Comparison of ENCODE assay signal across 1 cellular context in genomic region chr3:23810342-23811116, GRCh38.
TF ChIP-seq lines count a peak whose summit lies in the region.

No MANE protein-coding gene starts in this region.

TF ChIP-seq in HEK293, 187 proteins besides CTCF, POLR2A, EP300 and RAD21 (continued from another document):
- TF ChIP-seq, protein P1, sequence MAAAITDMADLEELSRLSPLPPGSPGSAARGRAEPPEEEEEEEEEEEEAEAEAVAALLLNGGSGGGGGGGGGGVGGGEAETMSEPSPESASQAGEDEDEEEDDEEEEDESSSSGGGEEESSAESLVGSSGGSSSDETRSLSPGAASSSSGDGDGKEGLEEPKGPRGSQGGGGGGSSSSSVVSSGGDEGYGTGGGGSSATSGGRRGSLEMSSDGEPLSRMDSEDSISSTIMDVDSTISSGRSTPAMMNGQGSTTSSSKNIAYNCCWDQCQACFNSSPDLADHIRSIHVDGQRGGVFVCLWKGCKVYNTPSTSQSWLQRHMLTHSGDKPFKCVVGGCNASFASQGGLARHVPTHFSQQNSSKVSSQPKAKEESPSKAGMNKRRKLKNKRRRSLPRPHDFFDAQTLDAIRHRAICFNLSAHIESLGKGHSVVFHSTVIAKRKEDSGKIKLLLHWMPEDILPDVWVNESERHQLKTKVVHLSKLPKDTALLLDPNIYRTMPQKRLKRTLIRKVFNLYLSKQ (tag by site-specific recombination; IDR thresholded peaks at IDR 0.05; ENCODE audit: borderline replicate concordance) = no peak
- TF ChIP-seq SP3 (tag by site-specific recombination; IDR thresholded peaks at IDR 0.05) (no peak), ZNF596 (tag by site-specific recombination; IDR thresholded peaks at IDR 0.05) (peak; percentile 18; the same call in 1 of the 2 replicates), ZNF585B (tag by site-specific recombination; IDR thresholded peaks at IDR 0.05) (no peak), GLIS1 (tag by site-specific recombination; IDR thresholded peaks at IDR 0.05) (no peak), SP7 (tag by site-specific recombination; IDR thresholded peaks at IDR 0.05) (peak; percentile 51), ZNF184 (tag by site-specific recombination; IDR thresholded peaks at IDR 0.05) (no peak), ZNF704 (tag by site-specific recombination; IDR thresholded peaks at IDR 0.05) (no peak), ZNF16 (tag by site-specific recombination; IDR thresholded peaks at IDR 0.05; ENCODE audit: low read depth) (no peak), ZNF132 (tag by site-specific recombination; IDR thresholded peaks at IDR 0.05; ENCODE audit: borderline replicate concordance) (no peak), ZBTB48 (tag by site-specific recombination; IDR thresholded peaks at IDR 0.05) (peak; percentile 72), ZNF350 (tag by site-specific recombination; IDR thresholded peaks at IDR 0.05) (no peak), ZBTB7A (tag by site-specific recombination; IDR thresholded peaks at IDR 0.05; ENCODE audit: low read depth) (no peak), ZNF416 (tag by site-specific recombination; IDR thresholded peaks at IDR 0.05) (no peak), YY2 (tag by site-specific recombination; IDR thresholded peaks at IDR 0.05) (no peak), EGR2 (tag by site-specific recombination; IDR thresholded peaks at IDR 0.05; ENCODE audit: low read depth) (no peak), ZNF133 (tag by site-specific recombination; IDR thresholded peaks at IDR 0.05) (no peak), ZNF561 (tag by site-specific recombination; IDR thresholded peaks at IDR 0.05; ENCODE audit: borderline replicate concordance) (peak; percentile 63; the same call in 1 of the 2 replicates), OVOL3 (tag by site-specific recombination; IDR thresholded peaks at IDR 0.05) (no peak), ZNF221 (tag by site-specific recombination; IDR thresholded peaks at IDR 0.05; ENCODE audit: borderline replicate concordance) (no peak), BCL11A (tag by site-specific recombination; IDR thresholded peaks at IDR 0.05; ENCODE audit: low read depth) (no peak; the same call in 1 of the 2 replicates), ZNF366 (tag by site-specific recombination; conservative IDR thresholded peaks at IDR 0.05) (peak; percentile 36; the same call in 1 of the 2 replicates), ZNF121 (tag by site-specific recombination; IDR thresholded peaks at IDR 0.05) (no peak), ZNF223 (tag by site-specific recombination; IDR thresholded peaks at IDR 0.05) (no peak), ZNF239 (tag by site-specific recombination; IDR thresholded peaks at IDR 0.05) (no peak), ZNF747 (tag by site-specific recombination; IDR thresholded peaks at IDR 0.05) (no peak), ZBTB8A (tag by site-specific recombination; IDR thresholded peaks at IDR 0.05) (peak; percentile 96), ZNF549 (tag by site-specific recombination; IDR thresholded peaks at IDR 0.05) (no peak), ZNF394 (tag by site-specific recombination; IDR thresholded peaks at IDR 0.05; ENCODE audit: borderline replicate concordance) (no peak), ZXDB (tag by site-specific recombination; IDR thresholded peaks at IDR 0.05) (peak; percentile 58), ZNF175 (tag by site-specific recombination; IDR thresholded peaks at IDR 0.05) (no peak), ZNF302 (tag by site-specific recombination; IDR thresholded peaks at IDR 0.05; ENCODE audit: low read depth) (no peak), KLF1 (tag by site-specific recombination; IDR thresholded peaks at IDR 0.05) (no peak)
- TF ChIP-seq, protein P2, sequence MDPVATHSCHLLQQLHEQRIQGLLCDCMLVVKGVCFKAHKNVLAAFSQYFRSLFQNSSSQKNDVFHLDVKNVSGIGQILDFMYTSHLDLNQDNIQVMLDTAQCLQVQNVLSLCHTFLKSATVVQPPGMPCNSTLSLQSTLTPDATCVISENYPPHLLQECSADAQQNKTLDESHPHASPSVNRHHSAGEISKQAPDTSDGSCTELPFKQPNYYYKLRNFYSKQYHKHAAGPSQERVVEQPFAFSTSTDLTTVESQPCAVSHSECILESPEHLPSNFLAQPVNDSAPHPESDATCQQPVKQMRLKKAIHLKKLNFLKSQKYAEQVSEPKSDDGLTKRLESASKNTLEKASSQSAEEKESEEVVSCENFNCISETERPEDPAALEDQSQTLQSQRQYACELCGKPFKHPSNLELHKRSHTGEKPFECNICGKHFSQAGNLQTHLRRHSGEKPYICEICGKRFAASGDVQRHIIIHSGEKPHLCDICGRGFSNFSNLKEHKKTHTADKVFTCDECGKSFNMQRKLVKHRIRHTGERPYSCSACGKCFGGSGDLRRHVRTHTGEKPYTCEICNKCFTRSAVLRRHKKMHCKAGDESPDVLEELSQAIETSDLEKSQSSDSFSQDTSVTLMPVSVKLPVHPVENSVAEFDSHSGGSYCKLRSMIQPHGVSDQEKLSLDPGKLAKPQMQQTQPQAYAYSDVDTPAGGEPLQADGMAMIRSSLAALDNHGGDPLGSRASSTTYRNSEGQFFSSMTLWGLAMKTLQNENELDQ (tag by site-specific recombination; IDR thresholded peaks at IDR 0.05; ENCODE audit: low read depth) = no peak
- TF ChIP-seq, protein P3, sequence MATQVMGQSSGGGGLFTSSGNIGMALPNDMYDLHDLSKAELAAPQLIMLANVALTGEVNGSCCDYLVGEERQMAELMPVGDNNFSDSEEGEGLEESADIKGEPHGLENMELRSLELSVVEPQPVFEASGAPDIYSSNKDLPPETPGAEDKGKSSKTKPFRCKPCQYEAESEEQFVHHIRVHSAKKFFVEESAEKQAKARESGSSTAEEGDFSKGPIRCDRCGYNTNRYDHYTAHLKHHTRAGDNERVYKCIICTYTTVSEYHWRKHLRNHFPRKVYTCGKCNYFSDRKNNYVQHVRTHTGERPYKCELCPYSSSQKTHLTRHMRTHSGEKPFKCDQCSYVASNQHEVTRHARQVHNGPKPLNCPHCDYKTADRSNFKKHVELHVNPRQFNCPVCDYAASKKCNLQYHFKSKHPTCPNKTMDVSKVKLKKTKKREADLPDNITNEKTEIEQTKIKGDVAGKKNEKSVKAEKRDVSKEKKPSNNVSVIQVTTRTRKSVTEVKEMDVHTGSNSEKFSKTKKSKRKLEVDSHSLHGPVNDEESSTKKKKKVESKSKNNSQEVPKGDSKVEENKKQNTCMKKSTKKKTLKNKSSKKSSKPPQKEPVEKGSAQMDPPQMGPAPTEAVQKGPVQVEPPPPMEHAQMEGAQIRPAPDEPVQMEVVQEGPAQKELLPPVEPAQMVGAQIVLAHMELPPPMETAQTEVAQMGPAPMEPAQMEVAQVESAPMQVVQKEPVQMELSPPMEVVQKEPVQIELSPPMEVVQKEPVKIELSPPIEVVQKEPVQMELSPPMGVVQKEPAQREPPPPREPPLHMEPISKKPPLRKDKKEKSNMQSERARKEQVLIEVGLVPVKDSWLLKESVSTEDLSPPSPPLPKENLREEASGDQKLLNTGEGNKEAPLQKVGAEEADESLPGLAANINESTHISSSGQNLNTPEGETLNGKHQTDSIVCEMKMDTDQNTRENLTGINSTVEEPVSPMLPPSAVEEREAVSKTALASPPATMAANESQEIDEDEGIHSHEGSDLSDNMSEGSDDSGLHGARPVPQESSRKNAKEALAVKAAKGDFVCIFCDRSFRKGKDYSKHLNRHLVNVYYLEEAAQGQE (tag by site-specific recombination; IDR thresholded peaks at IDR 0.05) = 0 out of 2 replicates have a peak, but pooled peaks have one; percentile 15
- TF ChIP-seq, protein P4, sequence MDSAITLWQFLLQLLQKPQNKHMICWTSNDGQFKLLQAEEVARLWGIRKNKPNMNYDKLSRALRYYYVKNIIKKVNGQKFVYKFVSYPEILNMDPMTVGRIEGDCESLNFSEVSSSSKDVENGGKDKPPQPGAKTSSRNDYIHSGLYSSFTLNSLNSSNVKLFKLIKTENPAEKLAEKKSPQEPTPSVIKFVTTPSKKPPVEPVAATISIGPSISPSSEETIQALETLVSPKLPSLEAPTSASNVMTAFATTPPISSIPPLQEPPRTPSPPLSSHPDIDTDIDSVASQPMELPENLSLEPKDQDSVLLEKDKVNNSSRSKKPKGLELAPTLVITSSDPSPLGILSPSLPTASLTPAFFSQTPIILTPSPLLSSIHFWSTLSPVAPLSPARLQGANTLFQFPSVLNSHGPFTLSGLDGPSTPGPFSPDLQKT (IDR thresholded peaks at IDR 0.05; ENCODE audit: borderline replicate concordance, low read depth, low read length) = no peak
- TF ChIP-seq, protein P5, sequence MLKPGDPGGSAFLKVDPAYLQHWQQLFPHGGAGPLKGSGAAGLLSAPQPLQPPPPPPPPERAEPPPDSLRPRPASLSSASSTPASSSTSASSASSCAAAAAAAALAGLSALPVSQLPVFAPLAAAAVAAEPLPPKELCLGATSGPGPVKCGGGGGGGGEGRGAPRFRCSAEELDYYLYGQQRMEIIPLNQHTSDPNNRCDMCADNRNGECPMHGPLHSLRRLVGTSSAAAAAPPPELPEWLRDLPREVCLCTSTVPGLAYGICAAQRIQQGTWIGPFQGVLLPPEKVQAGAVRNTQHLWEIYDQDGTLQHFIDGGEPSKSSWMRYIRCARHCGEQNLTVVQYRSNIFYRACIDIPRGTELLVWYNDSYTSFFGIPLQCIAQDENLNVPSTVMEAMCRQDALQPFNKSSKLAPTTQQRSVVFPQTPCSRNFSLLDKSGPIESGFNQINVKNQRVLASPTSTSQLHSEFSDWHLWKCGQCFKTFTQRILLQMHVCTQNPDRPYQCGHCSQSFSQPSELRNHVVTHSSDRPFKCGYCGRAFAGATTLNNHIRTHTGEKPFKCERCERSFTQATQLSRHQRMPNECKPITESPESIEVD (tag by site-specific recombination; IDR thresholded peaks at IDR 0.05) = no peak
- TF ChIP-seq, protein P6, sequence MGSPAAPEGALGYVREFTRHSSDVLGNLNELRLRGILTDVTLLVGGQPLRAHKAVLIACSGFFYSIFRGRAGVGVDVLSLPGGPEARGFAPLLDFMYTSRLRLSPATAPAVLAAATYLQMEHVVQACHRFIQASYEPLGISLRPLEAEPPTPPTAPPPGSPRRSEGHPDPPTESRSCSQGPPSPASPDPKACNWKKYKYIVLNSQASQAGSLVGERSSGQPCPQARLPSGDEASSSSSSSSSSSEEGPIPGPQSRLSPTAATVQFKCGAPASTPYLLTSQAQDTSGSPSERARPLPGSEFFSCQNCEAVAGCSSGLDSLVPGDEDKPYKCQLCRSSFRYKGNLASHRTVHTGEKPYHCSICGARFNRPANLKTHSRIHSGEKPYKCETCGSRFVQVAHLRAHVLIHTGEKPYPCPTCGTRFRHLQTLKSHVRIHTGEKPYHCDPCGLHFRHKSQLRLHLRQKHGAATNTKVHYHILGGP (tag by site-specific recombination; IDR thresholded peaks at IDR 0.05) = no peak
